9 cellular contexts compared by ENCODE assay signal in genomic region chr3:42613462-42613861, GRCh38. TPM values are rescaled to one million over a fixed set of nuclear protein-coding genes. Genes with fewer than 3 reads are reported as not detected.
DNase-seq lines count a peak whose midpoint lies in the region; FAIRE-seq and TF ChIP-seq lines count a peak whose summit lies in the region.
"Had no signal": no experiment of that assay in that cellular context is flagged by ENCODE, and none has a peak within 500 bp of the region (broad histone marks: within the 10 kb centered on the region; RNA-seq: fewer than 3 reads in every experiment).

No MANE protein-coding gene starts in this region.

- DNase-seq in D721Med (ENCODE audit: insufficient read length, low spot score) (no peak), Kasumi-1 (lab: John Stamatoyannopoulos, UW) (peak; percentile 50 to 59), choroid plexus epithelial cell (ENCODE audit: low read depth) (peak; percentile 41), neural crest cell (ENCODE audit: low read depth, low spot score) (no peak), activated gamma-delta T cell (lab: John Stamatoyannopoulos, UW) (no peak), NOMO-1 treated with dmso at 0.1 percent for 144 hours (lab: John Stamatoyannopoulos, UW; ENCODE audit: unreplicated experiment) (no peak), LoVo (ENCODE audit: low spot score) (no peak), medulla oblongata (ENCODE audit: extremely low spot score) (no peak)
- DNase-seq: SJCRH30 had no signal

- H3K4me3 ChIP-seq in choroid plexus epithelial cell (ENCODE audit: low read depth, low read length), result no peak overlapping the region
- H3K4me3 ChIP-seq: SJCRH30 had no signal

- H3K4me3 Mint-ChIP-seq in neural crest cell, result no peak overlapping the region

- no peak overlapping the region for H3K27ac Mint-ChIP-seq in neural crest cell (ENCODE audit: unreplicated experiment)

- peak; percentile 25 for FAIRE-seq in D721Med (lab: Jason Lieb, UNC)

- H3K9me3 Mint-ChIP-seq in neural crest cell, result no peaks in the 10 kb centered on the region

- H3K4me1 Mint-ChIP-seq in neural crest cell, result peaks cover 26% of the 10 kb centered on the region

- TF ChIP-seq CTCF in D721Med (IDR thresholded peaks at IDR 0.05; ENCODE audit: insufficient read depth, missing control alignments) (peak; percentile 1), choroid plexus epithelial cell (conservative IDR thresholded peaks at IDR 0.05; ENCODE audit: low read depth, low read length) (peak; percentile 48), neural crest cell (conservative IDR thresholded peaks at IDR 0.05) (peak; percentile 67)

- H3K27me3 Mint-ChIP-seq in neural crest cell (ENCODE audit: low read depth), result no peaks in the 10 kb centered on the region

- H3K36me3 Mint-ChIP-seq in neural crest cell (ENCODE audit: low read depth), result no peaks in the 10 kb centered on the region

RNA-seq across cellular contexts. Expression of gene NKTR, which starts 13.0 kb away (rescaled TPM):
- total RNA-seq in neural crest cell, result 95.0 and 95.2 TPM in 2 replicates

RNA-seq across cellular contexts. Expression of gene SS18L2, which starts 22.8 kb away (rescaled TPM):
- total RNA-seq in neural crest cell, result 50.4 and 50.5 TPM in 2 replicates

RNA-seq across cellular contexts. Expression of gene SEC22C, which starts 31.7 kb away (rescaled TPM):
- total RNA-seq in neural crest cell, result 46.6 and 47.8 TPM in 2 replicates

RNA-seq across cellular contexts. Expression of gene ZBTB47, which starts 40.0 kb away (rescaled TPM):
- 6.6 and 7.3 TPM in 2 replicates for total RNA-seq in neural crest cell

Comparison
In these comparisons a context has a peak if more than half of its experiments do, and no peak if none do; other contexts are left out.
1. DNase-seq: peak in Kasumi-1 (2 of 2) and choroid plexus epithelial cell (single experiment); none in D721Med (single experiment), neural crest cell (single experiment), activated gamma-delta T cell (single experiment), NOMO-1 treated with dmso at 0.1 percent for 144 hours (single experiment), LoVo (single experiment) and medulla oblongata (single experiment).
2. CTCF ChIP-seq: peak in every context shown above with its lines; median percentile 67 in neural crest cell; 48 in choroid plexus epithelial cell; 1 in D721Med.